26 cellular contexts compared by ENCODE assay signal in genomic region chr10:66964946-66965345, GRCh38. TPM values are rescaled to one million over a fixed set of nuclear protein-coding genes. Genes with fewer than 3 reads are reported as not detected.
A peak's percentile ranks its signal among the peaks of the same experiment; 100 is the strongest.
DNase-seq lines count a peak whose midpoint lies in the region; ATAC-seq, FAIRE-seq and TF ChIP-seq lines count a peak whose summit lies in the region.
"Had no signal": no experiment of that assay in that cellular context is flagged by ENCODE, and none has a peak within 500 bp of the region (broad histone marks: within the 10 kb centered on the region; RNA-seq: fewer than 3 reads in every experiment).

No MANE protein-coding gene starts in this region.

- H3K9ac ChIP-seq in endothelial cell of umbilical vein (replicated peaks; ENCODE audit: extremely low read depth, insufficient read depth, low read length): no peak overlapping the region
- H3K9ac ChIP-seq: BLaER1 treated with 17β-estradiol and CSF1 and Interleukin-3, amounts not matched to agents 10 nM and 100 nM had no signal

- BruUV-seq in endothelial cell of umbilical vein (replicated peaks; lab: Mats Ljungman, UMichigan): no TSS peak

- WGBS in ovary, 3 donors: 40 to 56% (median 41%) methylated on average over 4 of the region's 4 CpGs
- 52 to 61% (median 57%) methylated on average over 4 of the region's 4 CpGs for WGBS in heart left ventricle, 4 donors

- H3K4me3 ChIP-seq in endothelial cell of umbilical vein (replicated peaks in 1 of 3; ENCODE audit: insufficient read depth in 1 of 3, low read depth in 1 of 3, low read length in 3 of 3) (no peak overlapping the region), ovary (no peak overlapping the region), heart left ventricle (no peak overlapping the region)
- H3K4me3 ChIP-seq: BLaER1 treated with 17β-estradiol and CSF1 and Interleukin-3, amounts not matched to agents 10 nM and 100 nM had no signal

- TF ChIP-seq EP300 in ovary (IDR thresholded peaks at IDR 0.05): no peak

- H3K4me1 ChIP-seq in endothelial cell of umbilical vein (ENCODE audit: control insufficient read depth, extremely low read depth, insufficient read depth, low read length) (no peaks in the 10 kb centered on the region), ovary (ENCODE audit: insufficient read depth) (no peaks in the 10 kb centered on the region), heart left ventricle (peaks cover 0 to under 1% (median 0%) of the 10 kb centered on the region in 12 donors)
- H3K4me1 ChIP-seq: BE2C; BLaER1 treated with 17β-estradiol and CSF1 and Interleukin-3, amounts not matched to agents 10 nM and 100 nM had no signal

- H3K36me3 Mint-ChIP-seq in osteocyte (ENCODE audit: unreplicated experiment): no peaks in the 10 kb centered on the region
- H3K36me3 Mint-ChIP-seq: CD14-positive monocyte; CD8-positive, alpha-beta memory T cell had no signal

- FAIRE-seq in endothelial cell of umbilical vein (lab: Jason Lieb, UNC): peak; percentile 52
- FAIRE-seq: A204.1, D721Med, GM12891, GM18507 had no signal

- H3K27ac Mint-ChIP-seq in osteocyte (ENCODE audit: unreplicated experiment): no peak overlapping the region
- H3K27ac Mint-ChIP-seq: CD14-positive monocyte; CD4-positive, alpha-beta T cell; CD8-positive, alpha-beta memory T cell had no signal

- peak; percentile 88 for DNase-seq in G401 (ENCODE audit: low spot score)
- peak; percentile 20 to 50 for DNase-seq in cerebellar nuclear complex (lab: John Stamatoyannopoulos, UW)
- no peak for DNase-seq in endothelial cell of umbilical vein (ENCODE audit: low read depth, low spot score)
- peak in 3 of 5 donors; percentile 28 to 48 (median 33) for DNase-seq in ovary
- no peak for DNase-seq in H4 (ENCODE audit: low spot score)
- DNase-seq in osteocyte (ENCODE audit: extremely low spot score, unreplicated experiment): no peak
- no peak for DNase-seq in heart left ventricle
- DNase-seq: BE2C; CD4-positive, alpha-beta T cell; CD8-positive, alpha-beta memory T cell; DMS 273 treated with DMSO at 0.1 percent for 48 hours; DMS79; EL; GF-D8; GOT3; H7; HCEC 1CT had no signal

- no peaks in the 10 kb centered on the region for H3K9me3 Mint-ChIP-seq in osteocyte (ENCODE audit: unreplicated experiment)

- intact Hi-C loops in endothelial cell of umbilical vein (cut with micrococcal nuclease): no loop called here
- intact Hi-C loops in ovary (cut with DNase I): no loop called here
- intact Hi-C loops in heart left ventricle (cut with DNase I): no loop called here

- no peak overlapping the region for H3K4me2 ChIP-seq in endothelial cell of umbilical vein (ENCODE audit: insufficient read depth, low read length)
- H3K4me2 ChIP-seq: BLaER1 treated with 17β-estradiol and CSF1 and Interleukin-3, amounts not matched to agents 10 nM and 100 nM had no signal

- no peaks in the 10 kb centered on the region for H3K79me2 ChIP-seq in endothelial cell of umbilical vein (ENCODE audit: control insufficient read depth, insufficient read depth, low read length)

- H3K36me3 ChIP-seq in endothelial cell of umbilical vein (ENCODE audit: control insufficient read depth in 2 of 2, extremely low read depth in 1 of 2, insufficient read depth in 2 of 2, low read length in 2 of 2) (no peaks in the 10 kb centered on the region), ovary (no peaks in the 10 kb centered on the region), heart left ventricle (no peaks in the 10 kb centered on the region)
- H3K36me3 ChIP-seq: BE2C; BLaER1 treated with 17β-estradiol and CSF1 and Interleukin-3, amounts not matched to agents 10 nM and 100 nM had no signal

- dilution Hi-C loops in endothelial cell of umbilical vein (cut with MboI; ENCODE audit: extremely low pct_ligation_motif_present, low sequenced_read_pairs): no loop called here

- no peaks in the 10 kb centered on the region for H4K20me1 ChIP-seq in endothelial cell of umbilical vein (replicated peaks; ENCODE audit: control insufficient read depth, extremely low read depth, insufficient read depth, low read length)
- H4K20me1 ChIP-seq: BLaER1 treated with 17β-estradiol and CSF1 and Interleukin-3, amounts not matched to agents 10 nM and 100 nM had no signal

- H3K4me3 Mint-ChIP-seq in osteocyte (ENCODE audit: unreplicated experiment): no peak overlapping the region
- H3K4me3 Mint-ChIP-seq: CD14-positive monocyte; CD4-positive, alpha-beta T cell; CD8-positive, alpha-beta memory T cell had no signal

- in situ Hi-C loops in G401 (cut with HindIII; ENCODE audit: low sequenced_read_pairs): no loop called here

- H3K4me1 Mint-ChIP-seq in osteocyte (ENCODE audit: unreplicated experiment): no peaks in the 10 kb centered on the region
- H3K4me1 Mint-ChIP-seq: CD14-positive monocyte; CD8-positive, alpha-beta memory T cell had no signal

- no peaks in the 10 kb centered on the region for H3K9me3 ChIP-seq in endothelial cell of umbilical vein (replicated peaks; ENCODE audit: control insufficient read depth, insufficient read depth, low read length)
- H3K9me3 ChIP-seq in ovary: no peaks in the 10 kb centered on the region
- H3K9me3 ChIP-seq in heart left ventricle: no peaks in the 10 kb centered on the region
- H3K9me3 ChIP-seq: BE2C; BLaER1 treated with 17β-estradiol and CSF1 and Interleukin-3, amounts not matched to agents 10 nM and 100 nM had no signal

- ATAC-seq in HG03108 (IDR thresholded peaks at IDR 0.05; ENCODE audit: unreplicated experiment) (no peak), heart left ventricle (no peak)

- TF ChIP-seq CTCF in endothelial cell of umbilical vein (IDR thresholded peaks at IDR 0.05; ENCODE audit: extremely low read depth in 1 of 2, insufficient read depth in 1 of 2, low read depth in 1 of 2, low read length in 2 of 2) (no peak), ovary (IDR thresholded peaks at IDR 0.05) (no peak), osteocyte (IDR thresholded peaks at IDR 0.05) (no peak), heart left ventricle (IDR thresholded peaks at IDR 0.05) (no peak)

- no peak for TF ChIP-seq POLR2A in endothelial cell of umbilical vein (IDR thresholded peaks at IDR 0.05; ENCODE audit: low read depth, low read length)
- no peak for TF ChIP-seq POLR2A in ovary (IDR thresholded peaks at IDR 0.05)
- TF ChIP-seq POLR2A in heart left ventricle (IDR thresholded peaks at IDR 0.05): no peak

- H3K9me1 ChIP-seq in endothelial cell of umbilical vein (replicated peaks; ENCODE audit: control insufficient read depth, extremely low read depth, insufficient read depth, low read length): no peaks in the 10 kb centered on the region

- CTCF ChIA-PET in endothelial cell of umbilical vein (lab: Charles Lee): interaction anchor here (1.3 kb wide), 1 partner anchor 24 kb away, joined by 3 read pairs; no protein-coding TSS in a partner anchor

- POLR2A ChIA-PET in endothelial cell of umbilical vein (lab: Charles Lee): no interaction called here

- peaks cover 5% of the 10 kb centered on the region for H3K27me3 Mint-ChIP-seq in osteocyte (ENCODE audit: unreplicated experiment)
- H3K27me3 Mint-ChIP-seq: CD4-positive, alpha-beta T cell; CD8-positive, alpha-beta memory T cell had no signal

- H3K27ac ChIP-seq in endothelial cell of umbilical vein (ENCODE audit: insufficient read depth, low read depth, low read length) (no peak overlapping the region), ovary (no peak overlapping the region), heart left ventricle (no peak overlapping the region)
- H3K27ac ChIP-seq: 22Rv1; BLaER1 treated with 17β-estradiol and CSF1 and Interleukin-3, amounts not matched to agents 10 nM and 100 nM had no signal

- no peaks in the 10 kb centered on the region for H3K27me3 ChIP-seq in endothelial cell of umbilical vein (ENCODE audit: control insufficient read depth in 2 of 2, insufficient read depth in 2 of 2, low read length in 2 of 2)
- H3K27me3 ChIP-seq in ovary: no peaks in the 10 kb centered on the region
- no peaks in the 10 kb centered on the region for H3K27me3 ChIP-seq in heart left ventricle
- H3K27me3 ChIP-seq: BE2C; BLaER1 treated with 17β-estradiol and CSF1 and Interleukin-3, amounts not matched to agents 10 nM and 100 nM had no signal

- H2AFZ ChIP-seq in endothelial cell of umbilical vein (ENCODE audit: low read depth, low read length): no peak overlapping the region

TF ChIP-seq in endothelial cell of umbilical vein, 7 proteins besides CTCF, POLR2A, EP300 and RAD21:
- no peak for TF ChIP-seq MYC (IDR thresholded peaks at IDR 0.05; ENCODE audit: low read depth, low read length)
- TF ChIP-seq POLR2AphosphoS5 (IDR thresholded peaks at IDR 0.05; ENCODE audit: insufficient read depth, low read depth, low read length): no peak
- TF ChIP-seq FOS (IDR thresholded peaks at IDR 0.05; ENCODE audit: borderline replicate concordance, insufficient read depth, low read length): no peak
- no peak for TF ChIP-seq EZH2 (IDR thresholded peaks at IDR 0.05; ENCODE audit: borderline replicate concordance, low read depth, low read length, severe bottlenecking)
- TF ChIP-seq JUN (IDR thresholded peaks at IDR 0.05; ENCODE audit: borderline replicate concordance, insufficient read depth, insufficient read length, low read depth): no peak
- TF ChIP-seq GATA2 (IDR thresholded peaks at IDR 0.05; ENCODE audit: insufficient read depth, insufficient read length, low read depth, low read length): no peak
- TF ChIP-seq, protein P1, sequence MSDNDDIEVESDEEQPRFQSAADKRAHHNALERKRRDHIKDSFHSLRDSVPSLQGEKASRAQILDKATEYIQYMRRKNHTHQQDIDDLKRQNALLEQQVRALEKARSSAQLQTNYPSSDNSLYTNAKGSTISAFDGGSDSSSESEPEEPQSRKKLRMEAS (IDR thresholded peaks at IDR 0.05; ENCODE audit: insufficient read depth, insufficient read length): no peak

RNA-seq across cellular contexts. Expression of gene LRRTM3, which starts 39.1 kb away (rescaled TPM):
- not detected in 2 replicates for total RNA-seq in G401 (2014; rRNA removed; shearing (Covaris generic))
- not detected in 2 replicates for total RNA-seq in endothelial cell of umbilical vein
- polyA plus RNA-seq in endothelial cell of umbilical vein: not detected in 2 replicates
- polyA plus RNA-seq in endothelial cell of umbilical vein (2011; cell fraction: cytosol; rRNA removed): not detected in 2 replicates
- not detected in 2 replicates for polyA plus RNA-seq in endothelial cell of umbilical vein (2011; cell fraction: nucleus; rRNA removed)
- not detected in 2 replicates for polyA plus RNA-seq in endothelial cell of umbilical vein (2012)
- not detected in 2 replicates for polyA minus RNA-seq in endothelial cell of umbilical vein
- not detected for polyA minus RNA-seq in endothelial cell of umbilical vein (2011; cell fraction: cytosol; rRNA and poly(A)+ RNA removed)
- polyA minus RNA-seq in endothelial cell of umbilical vein (2011; cell fraction: nucleus; rRNA and poly(A)+ RNA removed): not detected in 2 replicates
- total RNA-seq in ovary: 1 to 10 TPM in 5 of 7 donors, under 1 TPM in 2; 0.34 to 5.9 (median 1.4) TPM
- polyA plus RNA-seq in ovary: 1 to 10 TPM in 1 of 2 donors, under 1 TPM in 1; 0.33 to 2.4 TPM
- total RNA-seq in H4 (2014; rRNA removed; shearing (Covaris generic)): not detected in 2 replicates
- 0.21 and 0.63 TPM in 2 replicates for total RNA-seq in osteocyte
- total RNA-seq in heart left ventricle: not detected
- polyA plus RNA-seq in heart left ventricle: not detected
- total RNA-seq: CD4-positive, alpha-beta T cell; CD8-positive, alpha-beta memory T cell had no signal
- polyA plus RNA-seq: AG04450; CD14-positive monocyte; CD8-positive, alpha-beta memory T cell had no signal

Comparison
In these comparisons a context has a peak if more than half of its experiments do, and no peak if none do; other contexts are left out.
1. DNase-seq: peak in G401 (single experiment), cerebellar nuclear complex (2 of 2) and ovary (3 of 5); none in endothelial cell of umbilical vein (single experiment), H4 (single experiment), osteocyte (single experiment) and heart left ventricle (0 of 5).